ENCODE assay signal across 16 cellular contexts in genomic region chr7:104836976-104837375, GRCh38.
DNase-seq lines count a peak whose midpoint lies in the region; ATAC-seq and TF ChIP-seq lines count a peak whose summit lies in the region.
"Had no signal": no experiment of that assay in that cellular context is flagged by ENCODE, and none has a peak within 500 bp of the region (broad histone marks: within the 10 kb centered on the region; RNA-seq: fewer than 3 reads in every experiment).

No MANE protein-coding gene starts in this region.

- TF ChIP-seq POLR2A in vagina (IDR thresholded peaks at IDR 0.05), result no peak

- H3K4me1 ChIP-seq in mammary epithelial cell (ENCODE audit: insufficient read depth, low read length) (no peaks in the 10 kb centered on the region), vagina (no peaks in the 10 kb centered on the region)
- H3K4me1 ChIP-seq: A549, Caco-2 had no signal

- H2AFZ ChIP-seq in mammary epithelial cell (ENCODE audit: low read depth, low read length), result no peak overlapping the region
- H2AFZ ChIP-seq: GM23338 had no signal

- H3K4me2 ChIP-seq in mammary epithelial cell (ENCODE audit: insufficient read depth, low read depth, low read length), result no peak overlapping the region
- H3K4me2 ChIP-seq: A549, GM23338 had no signal

- H3K9me3 ChIP-seq in mammary epithelial cell (replicated peaks; ENCODE audit: insufficient read depth, low read length), result no peaks in the 10 kb centered on the region
- H3K9me3 ChIP-seq in vagina, result no peaks in the 10 kb centered on the region
- H3K9me3 ChIP-seq: A549, Caco-2 had no signal

- H3K27ac ChIP-seq in mammary epithelial cell (ENCODE audit: insufficient read depth, low read depth, low read length) (no peak overlapping the region), vagina (no peak overlapping the region)
- H3K27ac ChIP-seq: 22Rv1, A549, C4-2B, HL-60 had no signal

- H3K9me3 Mint-ChIP-seq in MCF 10A (ENCODE audit: unreplicated experiment), result no peaks in the 10 kb centered on the region
- H3K9me3 Mint-ChIP-seq in activated CD4-positive, alpha-beta memory T cell treated with anti-CD3 and anti-CD28 coated beads for 36 hours, result no peaks in the 10 kb centered on the region
- H3K9me3 Mint-ChIP-seq: CD4-positive, alpha-beta T cell; GM23338 had no signal

- no peaks in the 10 kb centered on the region for H4K20me1 ChIP-seq in mammary epithelial cell (ENCODE audit: insufficient read depth, low read length)

- BruUV-seq in MCF 10A (replicated peaks; lab: Mats Ljungman, UMichigan), result no TSS peak
- BruUV-seq in mammary epithelial cell (replicated peaks; lab: Mats Ljungman, UMichigan), result no TSS peak

- ATAC-seq in left lobe of liver, result peak; percentile 58
- ATAC-seq: A549, GM23338 had no signal

- DNase-seq in MCF 10A (ENCODE audit: unreplicated experiment) (peak; percentile 8), mammary epithelial cell (no peak), fibroblast of mammary gland (ENCODE audit: low read depth) (peak; percentile 15), left lobe of liver (ENCODE audit: low spot score) (no peak), HK-2 (ENCODE audit: unreplicated experiment) (no peak), vagina (ENCODE audit: extremely low spot score in 2 of 2) (no peak)
- no peak for DNase-seq in activated CD4-positive, alpha-beta memory T cell treated with anti-CD3 and anti-CD28 coated beads for 36 hours
- DNase-seq: AML-193; Caco-2; CD4-positive, alpha-beta T cell; HCEC 1CT had no signal

- 16% methylated on average over 4 of the region's 4 CpGs for WGBS in mammary epithelial cell (ENCODE audit: low coverage, missing lambda C conversion rate)

- no peaks in the 10 kb centered on the region for H3K79me2 ChIP-seq in mammary epithelial cell (ENCODE audit: insufficient read depth, low read length)

- H3K4me3 ChIP-seq in mammary epithelial cell (replicated peaks in 1 of 3; ENCODE audit: insufficient read depth in 1 of 3, low read depth in 2 of 3, low read length in 3 of 3), result no peak overlapping the region
- H3K4me3 ChIP-seq in fibroblast of mammary gland (ENCODE audit: control insufficient read depth, low read depth, low read length), result no peak overlapping the region
- H3K4me3 ChIP-seq in vagina, result no peak overlapping the region
- H3K4me3 ChIP-seq: A549, GM23338 had no signal

- H3K27me3 ChIP-seq in mammary epithelial cell (ENCODE audit: insufficient read depth, low read length) (peaks cover 3% of the 10 kb centered on the region), vagina (no peaks in the 10 kb centered on the region)

- H3K4me3 Mint-ChIP-seq in MCF 10A (ENCODE audit: unreplicated experiment), result no peak overlapping the region
- no peak overlapping the region for H3K4me3 Mint-ChIP-seq in activated CD4-positive, alpha-beta memory T cell treated with anti-CD3 and anti-CD28 coated beads for 36 hours
- H3K4me3 Mint-ChIP-seq: CD4-positive, alpha-beta T cell; GM23338 had no signal

- intact Hi-C loops in MCF 10A (cut with micrococcal nuclease) (no loop called here), mammary epithelial cell (cut with micrococcal nuclease) (no loop called here), vagina (cut with DNase I) (no loop called here)
- intact Hi-C loops in activated CD4-positive, alpha-beta memory T cell treated with anti-CD3 and anti-CD28 coated beads for 36 hours (cut with micrococcal nuclease), result no loop called here

- POLR2A ChIA-PET in MCF 10A (lab: Yijun Ruan, JAX), result no interaction called here
- POLR2A ChIA-PET in activated CD4-positive, alpha-beta memory T cell treated with anti-CD3 and anti-CD28 coated beads for 36 hours (lab: Charles Lee), result no interaction called here

- dilution Hi-C loops in mammary epithelial cell (cut with HindIII; ENCODE audit: low sequenced_read_pairs), result no loop called here

- no peak for TF ChIP-seq CTCF in MCF 10A (IDR thresholded peaks at IDR 0.05; ENCODE audit: unreplicated experiment)
- no peak for TF ChIP-seq CTCF in mammary epithelial cell (conservative IDR thresholded peaks at IDR 0.05 in 1 of 2, IDR thresholded peaks at IDR 0.05 in 1 of 2; ENCODE audit: extremely low read depth in 1 of 2, insufficient read depth in 1 of 2, low read depth in 1 of 2, low read length in 2 of 2)
- TF ChIP-seq CTCF in fibroblast of mammary gland (conservative IDR thresholded peaks at IDR 0.05; ENCODE audit: control insufficient read depth, insufficient read depth, low read depth, low read length), result no peak
- TF ChIP-seq CTCF in vagina (IDR thresholded peaks at IDR 0.05), result no peak

- CTCF ChIA-PET in MCF 10A (lab: Yijun Ruan, JAX) (interaction anchor here (0.5 to 4.4 kb wide), 5 partner anchors 11 to 774 kb away, joined by 3 to 36 read pairs (median 4); no protein-coding TSS in a partner anchor), mammary epithelial cell (lab: Charles Lee; ENCODE audit: low non-redundant PET) (no interaction called here)
- CTCF ChIA-PET in activated CD4-positive, alpha-beta memory T cell treated with anti-CD3 and anti-CD28 coated beads for 36 hours (lab: Charles Lee), result interaction anchor here (1.9 kb wide), 1 partner anchor 11 kb away, joined by 10 read pairs; no protein-coding TSS in a partner anchor

- in situ Hi-C loops in mammary epithelial cell (cut with MboI; ENCODE audit: low sequenced_read_pairs in 2 of 2), result loop anchor here in 1 of 2 donors (25.0 kb wide), 1 partner anchor 200 kb away; no protein-coding TSS in a partner anchor

- peaks cover 51% of the 10 kb centered on the region for H3K27me3 Mint-ChIP-seq in MCF 10A (ENCODE audit: insufficient read depth, unreplicated experiment)
- peaks cover 13% of the 10 kb centered on the region for H3K27me3 Mint-ChIP-seq in activated CD4-positive, alpha-beta memory T cell treated with anti-CD3 and anti-CD28 coated beads for 36 hours

- peaks cover 6% of the 10 kb centered on the region for H3K36me3 Mint-ChIP-seq in MCF 10A (ENCODE audit: insufficient read depth, unreplicated experiment)
- no peaks in the 10 kb centered on the region for H3K36me3 Mint-ChIP-seq in activated CD4-positive, alpha-beta memory T cell treated with anti-CD3 and anti-CD28 coated beads for 36 hours

- peaks cover 6% of the 10 kb centered on the region for H3K4me1 Mint-ChIP-seq in MCF 10A (ENCODE audit: insufficient read depth, unreplicated experiment)
- no peaks in the 10 kb centered on the region for H3K4me1 Mint-ChIP-seq in activated CD4-positive, alpha-beta memory T cell treated with anti-CD3 and anti-CD28 coated beads for 36 hours (ENCODE audit: low read depth)

- H3K27ac Mint-ChIP-seq in MCF 10A (ENCODE audit: low read depth, unreplicated experiment), result no peak overlapping the region
- no peak overlapping the region for H3K27ac Mint-ChIP-seq in activated CD4-positive, alpha-beta memory T cell treated with anti-CD3 and anti-CD28 coated beads for 36 hours
- H3K27ac Mint-ChIP-seq: CD4-positive, alpha-beta T cell; GM23338 had no signal

- no peak overlapping the region for H3K9ac ChIP-seq in mammary epithelial cell (ENCODE audit: insufficient read depth, low read length)

- H3K36me3 ChIP-seq in mammary epithelial cell (ENCODE audit: insufficient read depth, low read length) (no peaks in the 10 kb centered on the region), vagina (no peaks in the 10 kb centered on the region)

Comparison
In these comparisons a context has a peak if more than half of its experiments do, and no peak if none do; other contexts are left out.
1. DNase-seq: peak in MCF 10A (single experiment) and fibroblast of mammary gland (single experiment); none in mammary epithelial cell (single experiment), left lobe of liver (single experiment), activated CD4-positive, alpha-beta memory T cell treated with anti-CD3 and anti-CD28 coated beads for 36 hours (single experiment), HK-2 (single experiment) and vagina (0 of 2).